ENCODE assay signal across 19 cellular contexts in the genomic region with DNA sequence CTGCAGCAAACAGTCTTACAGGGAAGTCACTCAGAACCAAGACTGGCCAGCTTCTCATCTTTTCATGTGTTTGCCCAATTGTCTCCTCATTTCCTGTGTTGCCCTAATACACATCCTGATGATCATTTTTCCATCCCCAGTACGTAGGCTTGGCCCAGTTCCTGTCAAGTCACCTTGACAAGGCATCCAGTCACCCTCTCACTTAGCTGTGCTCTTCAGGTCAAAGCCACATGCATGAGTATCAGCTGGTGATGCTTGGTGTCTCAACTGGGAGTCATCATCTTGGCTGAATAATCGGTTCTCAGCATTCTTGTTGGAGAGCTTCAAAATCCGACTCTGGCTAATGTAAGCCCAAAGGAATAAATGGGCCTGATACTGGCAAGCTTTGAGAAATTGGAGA.
A peak's percentile ranks its signal among the peaks of the same experiment; 100 is the strongest.
DNase-seq lines count a peak whose midpoint lies in the region; ATAC-seq and TF ChIP-seq lines count a peak whose summit lies in the region.
"Had no signal": no experiment of that assay in that cellular context is flagged by ENCODE, and none has a peak within 500 bp of the region (broad histone marks: within the 10 kb centered on the region; RNA-seq: fewer than 3 reads in every experiment).

No MANE protein-coding gene starts in this region.

- no peaks in the 10 kb centered on the region for H3K79me2 ChIP-seq in GM23248 (ENCODE audit: insufficient read depth)
- no peaks in the 10 kb centered on the region for H3K79me2 ChIP-seq in trophoblast cell (ENCODE audit: control insufficient read depth, insufficient read depth, low read length, poor library complexity)

- H3K27ac ChIP-seq in GM23248 (no peak overlapping the region), trophoblast cell (ENCODE audit: low read depth, low read length) (no peak overlapping the region)
- H3K27ac ChIP-seq: 22Rv1, BLaER1, C4-2B had no signal

- 0 to 7% methylated on average over 3 of the region's 3 CpGs for WGBS in GM23248 (ENCODE audit: low coverage in 1 of 2, low lambda C conversion rate in 2 of 2, missing lambda C conversion rate in 2 of 2), 2 experiments
- WGBS in trophoblast cell (ENCODE audit: extremely low coverage, insufficient coverage, insufficient read length), result no CpG with 5 or more reads among the region's 3 CpGs

- in situ Hi-C loops in GM23248 (cut with MboI), result no loop called here

- H3K9me3 Mint-ChIP-seq in activated CD4-positive, alpha-beta T cell treated with anti-CD3 and anti-CD28 coated beads, Interleukin-2, amount 10 ng/mL, durations not matched to agents 24 days and 14 days, result peaks cover 5% of the 10 kb centered on the region
- no peaks in the 10 kb centered on the region for H3K9me3 Mint-ChIP-seq in activated CD4-positive, alpha-beta T cell treated with anti-CD3 and anti-CD28 coated beads for 36 hours (ENCODE audit: low read depth)
- no peaks in the 10 kb centered on the region for H3K9me3 Mint-ChIP-seq in endothelial cell (ENCODE audit: unreplicated experiment)
- no peaks in the 10 kb centered on the region for H3K9me3 Mint-ChIP-seq in chondrocyte (ENCODE audit: low read depth)
- H3K9me3 Mint-ChIP-seq: CD4-positive, CD25-positive, alpha-beta regulatory T cell; CD8-positive, alpha-beta T cell had no signal

- peaks cover 9% of the 10 kb centered on the region for H3K79me1 ChIP-seq in trophoblast cell (ENCODE audit: low read length)

- no peaks in the 10 kb centered on the region for H4K20me1 ChIP-seq in GM23248 (ENCODE audit: insufficient read depth)
- H4K20me1 ChIP-seq: BLaER1 had no signal

- H2AK5ac ChIP-seq in trophoblast cell (ENCODE audit: low read length), result no peak overlapping the region

- no peak overlapping the region for H3K18ac ChIP-seq in trophoblast cell (ENCODE audit: low read length)

- H3K4me2 ChIP-seq in GM23248 (ENCODE audit: unreplicated experiment) (no peak overlapping the region), trophoblast cell (ENCODE audit: low read length) (no peak overlapping the region)
- H3K4me2 ChIP-seq: BLaER1 had no signal

- H3K9me3 ChIP-seq in GM23248 (ENCODE audit: low read depth) (no peaks in the 10 kb centered on the region), trophoblast cell (ENCODE audit: insufficient read depth, low read depth, low read length) (no peaks in the 10 kb centered on the region)
- H3K9me3 ChIP-seq: BLaER1, Caco-2 had no signal

- no peaks in the 10 kb centered on the region for H3K27me3 Mint-ChIP-seq in activated CD4-positive, alpha-beta T cell treated with anti-CD3 and anti-CD28 coated beads, Interleukin-2, amount 10 ng/mL, durations not matched to agents 24 days and 14 days
- no peaks in the 10 kb centered on the region for H3K27me3 Mint-ChIP-seq in activated CD4-positive, alpha-beta T cell treated with anti-CD3 and anti-CD28 coated beads for 36 hours
- H3K27me3 Mint-ChIP-seq in endothelial cell (ENCODE audit: unreplicated experiment) (no peaks in the 10 kb centered on the region), chondrocyte (ENCODE audit: low read depth) (no peaks in the 10 kb centered on the region)
- H3K27me3 Mint-ChIP-seq: B cell; CD4-positive, CD25-positive, alpha-beta regulatory T cell had no signal

- H3F3A ChIP-seq in GM23248 (ENCODE audit: insufficient read depth), result no peaks in the 10 kb centered on the region

- intact Hi-C loops in activated CD4-positive, alpha-beta T cell treated with anti-CD3 and anti-CD28 coated beads, Interleukin-2, amount 10 ng/mL, durations not matched to agents 24 days and 14 days (cut with micrococcal nuclease), result no loop called here
- intact Hi-C loops in activated CD4-positive, alpha-beta T cell treated with anti-CD3 and anti-CD28 coated beads for 36 hours (cut with DNase I, micrococcal nuclease), result no loop called here

- H2AFZ ChIP-seq in GM23248 (no peak overlapping the region), trophoblast cell (ENCODE audit: insufficient read depth, low read length, poor library complexity) (no peak overlapping the region)

- H3K4me3 Mint-ChIP-seq in activated CD4-positive, alpha-beta T cell treated with anti-CD3 and anti-CD28 coated beads, Interleukin-2, amount 10 ng/mL, durations not matched to agents 24 days and 14 days, result no peak overlapping the region
- H3K4me3 Mint-ChIP-seq in activated CD4-positive, alpha-beta T cell treated with anti-CD3 and anti-CD28 coated beads for 36 hours, result no peak overlapping the region
- no peak overlapping the region for H3K4me3 Mint-ChIP-seq in endothelial cell (ENCODE audit: unreplicated experiment)
- no peak overlapping the region for H3K4me3 Mint-ChIP-seq in chondrocyte (ENCODE audit: unreplicated experiment)
- H3K4me3 Mint-ChIP-seq: B cell; CD4-positive, CD25-positive, alpha-beta regulatory T cell; CD8-positive, alpha-beta T cell had no signal

- H3K36me3 ChIP-seq in GM23248 (ENCODE audit: low read depth) (no peaks in the 10 kb centered on the region), trophoblast cell (ENCODE audit: control insufficient read depth in 1 of 2, insufficient read depth in 2 of 2, low read length in 2 of 2) (no peaks in the 10 kb centered on the region)
- H3K36me3 ChIP-seq: BLaER1 had no signal

- peaks cover 8% of the 10 kb centered on the region for H3K4me1 Mint-ChIP-seq in activated CD4-positive, alpha-beta T cell treated with anti-CD3 and anti-CD28 coated beads, Interleukin-2, amount 10 ng/mL, durations not matched to agents 24 days and 14 days
- peaks cover 2% of the 10 kb centered on the region for H3K4me1 Mint-ChIP-seq in activated CD4-positive, alpha-beta T cell treated with anti-CD3 and anti-CD28 coated beads for 36 hours
- H3K4me1 Mint-ChIP-seq in endothelial cell (ENCODE audit: unreplicated experiment) (peaks cover 12% of the 10 kb centered on the region), chondrocyte (ENCODE audit: low read depth) (no peaks in the 10 kb centered on the region)
- H3K4me1 Mint-ChIP-seq: B cell; CD4-positive, CD25-positive, alpha-beta regulatory T cell had no signal

- no peak for TF ChIP-seq CTCF in endothelial cell (IDR thresholded peaks at IDR 0.05; ENCODE audit: unreplicated experiment)
- no peak for TF ChIP-seq CTCF in chondrocyte (IDR thresholded peaks at IDR 0.05)

- no peak overlapping the region for H3K14ac ChIP-seq in trophoblast cell (ENCODE audit: low read length)

- no peak overlapping the region for H2BK5ac ChIP-seq in trophoblast cell (ENCODE audit: low read depth, low read length, poor library complexity)

- H2BK120ac ChIP-seq in trophoblast cell (ENCODE audit: insufficient read depth, low read length, poor library complexity), result no peak overlapping the region

- CTCF ChIA-PET in activated CD4-positive, alpha-beta T cell treated with anti-CD3 and anti-CD28 coated beads for 36 hours (lab: Charles Lee), result no interaction called here

- POLR2A ChIA-PET in activated CD4-positive, alpha-beta T cell treated with anti-CD3 and anti-CD28 coated beads for 36 hours (lab: Charles Lee), result no interaction called here

- no peak overlapping the region for H4K8ac ChIP-seq in trophoblast cell (ENCODE audit: low read depth, low read length)

- no peak overlapping the region for H3K9ac ChIP-seq in GM23248
- no peak overlapping the region for H3K9ac ChIP-seq in trophoblast cell (ENCODE audit: low read length)
- H3K9ac ChIP-seq: BLaER1 had no signal

- no peak for DNase-seq in activated CD4-positive, alpha-beta T cell treated with anti-CD3 and anti-CD28 coated beads, Interleukin-2, amount 10 ng/mL, durations not matched to agents 24 days and 14 days
- no peak for DNase-seq in activated CD4-positive, alpha-beta T cell treated with anti-CD3 and anti-CD28 coated beads for 36 hours
- peak; percentile 66 for DNase-seq in GM23248
- DNase-seq in endothelial cell (ENCODE audit: low spot score), result no peak
- no peak for DNase-seq in trophoblast cell
- DNase-seq in effector CD8-positive, alpha-beta T cell (lab: John Stamatoyannopoulos, UW), result no peak
- DNase-seq in HuH-7 (ENCODE audit: low spot score), result no peak
- DNase-seq in chondrocyte (ENCODE audit: low spot score), result no peak
- DNase-seq: Caco-2; CD4-positive, CD25-positive, alpha-beta regulatory T cell; CD8-positive, alpha-beta T cell; DMS153; DND-41; H7; HCEC 1CT had no signal

- H2BK12ac ChIP-seq in trophoblast cell (ENCODE audit: low read length), result peak overlapping the region; percentile 36

- H3K9me2 ChIP-seq in GM23248 (ENCODE audit: insufficient read depth), result no peaks in the 10 kb centered on the region

- H3K4ac ChIP-seq in trophoblast cell (ENCODE audit: low read depth, low read length), result no peak overlapping the region

- H3K4me3 ChIP-seq in GM23248 (no peak overlapping the region), trophoblast cell (ENCODE audit: low read depth, low read length) (no peak overlapping the region)
- H3K4me3 ChIP-seq: BLaER1 had no signal

- H3K27me3 ChIP-seq in GM23248 (replicated peaks; ENCODE audit: insufficient read depth) (no peaks in the 10 kb centered on the region), trophoblast cell (ENCODE audit: insufficient read depth, low read length) (no peaks in the 10 kb centered on the region)
- H3K27me3 ChIP-seq: BLaER1 had no signal

- H3K27ac Mint-ChIP-seq in activated CD4-positive, alpha-beta T cell treated with anti-CD3 and anti-CD28 coated beads, Interleukin-2, amount 10 ng/mL, durations not matched to agents 24 days and 14 days, result peak overlapping the region; percentile 30
- H3K27ac Mint-ChIP-seq in activated CD4-positive, alpha-beta T cell treated with anti-CD3 and anti-CD28 coated beads for 36 hours, result no peak overlapping the region
- H3K27ac Mint-ChIP-seq in endothelial cell (ENCODE audit: unreplicated experiment) (peak overlapping the region; percentile 36), chondrocyte (ENCODE audit: unreplicated experiment) (no peak overlapping the region)
- H3K27ac Mint-ChIP-seq: B cell; CD4-positive, CD25-positive, alpha-beta regulatory T cell; CD8-positive, alpha-beta T cell had no signal

- H3K36me3 Mint-ChIP-seq in activated CD4-positive, alpha-beta T cell treated with anti-CD3 and anti-CD28 coated beads, Interleukin-2, amount 10 ng/mL, durations not matched to agents 24 days and 14 days (ENCODE audit: low read depth), result no peaks in the 10 kb centered on the region
- H3K36me3 Mint-ChIP-seq in activated CD4-positive, alpha-beta T cell treated with anti-CD3 and anti-CD28 coated beads for 36 hours (ENCODE audit: low read depth), result no peaks in the 10 kb centered on the region
- H3K36me3 Mint-ChIP-seq in endothelial cell (ENCODE audit: low read depth, unreplicated experiment), result no peaks in the 10 kb centered on the region
- no peaks in the 10 kb centered on the region for H3K36me3 Mint-ChIP-seq in chondrocyte (ENCODE audit: low read depth)
- H3K36me3 Mint-ChIP-seq: CD4-positive, CD25-positive, alpha-beta regulatory T cell; CD8-positive, alpha-beta T cell had no signal

- no peak overlapping the region for H4K12ac ChIP-seq in trophoblast cell (ENCODE audit: low read depth, low read length)

- H4K91ac ChIP-seq in trophoblast cell (ENCODE audit: low read depth, low read length), result no peak overlapping the region

- ATAC-seq in activated CD4-positive, alpha-beta T cell treated with anti-CD3 and anti-CD28 coated beads for 36 hours, result no peak
- ATAC-seq: CD8-positive, alpha-beta T cell had no signal

- no peak overlapping the region for H3K23ac ChIP-seq in trophoblast cell (ENCODE audit: low read length)

- 0 out of 2 replicates have a peak, but pooled peaks cover 4% of the 10 kb centered on the region for H3K4me1 ChIP-seq in GM23248 (ENCODE audit: insufficient read depth)
- peaks cover 12 to 13% of the 10 kb centered on the region in 2 experiments for H3K4me1 ChIP-seq in trophoblast cell (ENCODE audit: control insufficient read depth in 1 of 2, insufficient read depth in 2 of 2, low read length in 2 of 2)
- H3K4me1 ChIP-seq: BLaER1, Caco-2 had no signal

Comparison
In these comparisons a context has a peak if more than half of its experiments do, and no peak if none do; other contexts are left out.
1. H3K27ac Mint-ChIP-seq: peak in activated CD4-positive, alpha-beta T cell treated with anti-CD3 and anti-CD28 coated beads, Interleukin-2, amount 10 ng/mL, durations not matched to agents 24 days and 14 days (single experiment) and endothelial cell (single experiment); none in activated CD4-positive, alpha-beta T cell treated with anti-CD3 and anti-CD28 coated beads for 36 hours (single experiment) and chondrocyte (single experiment).